11 cellular contexts compared by ENCODE assay signal in the genomic region with DNA sequence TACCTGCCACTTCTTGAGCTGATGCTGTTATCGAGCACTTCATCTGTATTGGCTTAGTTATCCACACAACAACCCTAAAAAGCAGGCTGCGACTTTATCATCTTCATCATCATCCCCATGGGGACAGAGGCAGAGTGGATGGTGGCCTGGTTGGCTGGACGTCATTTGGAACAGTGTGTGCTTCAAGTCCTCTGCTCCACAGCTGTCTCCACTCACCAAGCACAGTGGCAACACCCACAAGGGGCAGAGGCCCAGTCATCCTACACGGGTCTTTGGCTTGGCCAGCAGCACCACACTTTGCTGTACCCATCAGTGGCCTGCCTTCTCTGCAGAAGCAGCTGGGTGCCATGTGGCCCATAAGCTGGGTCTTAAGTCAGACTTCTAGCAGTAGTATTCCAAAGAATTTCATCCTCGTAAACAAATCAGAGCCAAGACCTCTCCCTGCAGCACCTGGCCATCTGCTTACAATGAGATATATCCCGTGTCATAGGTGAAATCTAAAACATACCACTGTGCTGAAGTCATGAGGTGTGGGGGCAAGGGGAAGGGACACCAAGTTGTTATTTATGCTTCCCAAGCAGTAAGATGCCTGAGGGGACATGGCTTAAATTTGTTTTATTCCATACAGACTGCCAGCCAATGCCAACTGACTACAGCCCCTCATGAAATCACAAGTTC. TPM values are rescaled to one million over a fixed set of nuclear protein-coding genes. Genes with fewer than 3 reads are reported as not detected.
DNase-seq lines count a peak whose midpoint lies in the region; ATAC-seq and TF ChIP-seq lines count a peak whose summit lies in the region.
"Had no signal": no experiment of that assay in that cellular context is flagged by ENCODE, and none has a peak within 500 bp of the region (broad histone marks: within the 10 kb centered on the region; RNA-seq: fewer than 3 reads in every experiment).

No MANE protein-coding gene starts in this region.

- no peak overlapping the region for H3K4me3 Mint-ChIP-seq in Caco-2 (ENCODE audit: unreplicated experiment)

- CTCF ChIA-PET in Caco-2 (lab: Charles Lee), result interaction anchor here (1.9 kb wide), 1 partner anchor 17 kb away, joined by 7 read pairs; no protein-coding TSS in a partner anchor

- peaks cover 57% of the 10 kb centered on the region for H3K4me1 ChIP-seq in Caco-2
- H3K4me1 ChIP-seq in gastrocnemius medialis, result peaks cover 96 to 99% of the 10 kb centered on the region in 2 donors

- H3K4me3 ChIP-seq in Caco-2 (ENCODE audit: low read depth, low read length), result no peak overlapping the region
- no peak overlapping the region for H3K4me3 ChIP-seq in gastrocnemius medialis

- ATAC-seq in left cardiac atrium, result peak; percentile 62 to 76
- peak; percentile 58 to 59 for ATAC-seq in gastrocnemius medialis
- ATAC-seq in HG03095 (IDR thresholded peaks at IDR 0.05; ENCODE audit: unreplicated experiment), result no peak
- ATAC-seq in GM18870 (IDR thresholded peaks at IDR 0.05; ENCODE audit: unreplicated experiment), result no peak
- no peak for ATAC-seq in GM19324 (IDR thresholded peaks at IDR 0.05; ENCODE audit: low FRiP score, unreplicated experiment)
- ATAC-seq: HCT116 had no signal

- H3K27ac ChIP-seq in VCaP (peak overlapping the region; percentile 65), gastrocnemius medialis (peak overlapping the region; percentile 88 to 93 (median 90))

- H3K27me3 Mint-ChIP-seq in Caco-2 (ENCODE audit: insufficient read depth, unreplicated experiment), result no peaks in the 10 kb centered on the region

- POLR2A ChIA-PET in Caco-2 (lab: Charles Lee), result interaction anchor here (0.5 to 2.0 kb wide), 3 partner anchors 12 to 73 kb away, joined by 3 to 10 read pairs (median 4); no protein-coding TSS in a partner anchor

- H3K36me3 ChIP-seq in Caco-2 (ENCODE audit: control insufficient read depth, insufficient read depth, low read length) (no peaks in the 10 kb centered on the region; the same call in 1 of the 2 replicates), gastrocnemius medialis (no peaks in the 10 kb centered on the region)

- TF ChIP-seq POLR2A in gastrocnemius medialis (IDR thresholded peaks at IDR 0.05), result peak in 1 of 2 donors; percentile 35

- H3K9me3 ChIP-seq in Caco-2 (no peaks in the 10 kb centered on the region), gastrocnemius medialis (no peaks in the 10 kb centered on the region)

- H3K27ac Mint-ChIP-seq in Caco-2 (ENCODE audit: unreplicated experiment), result peak overlapping the region; percentile 89

- peaks cover 74% of the 10 kb centered on the region for H3K36me3 Mint-ChIP-seq in Caco-2 (ENCODE audit: insufficient read depth, unreplicated experiment)

- peaks cover 48% of the 10 kb centered on the region for H3K4me1 Mint-ChIP-seq in Caco-2 (ENCODE audit: low read depth, unreplicated experiment)

- in situ Hi-C loops in gastrocnemius medialis (cut with MboI; ENCODE audit: low sequenced_read_pairs in 4 of 4), result loop anchor here in 1 of 4 donors (5.0 kb wide), 1 partner anchor 37 kb away; no protein-coding TSS in a partner anchor

- BruUV-seq in Caco-2 (replicated peaks; lab: Mats Ljungman, UMichigan), result no TSS peak

- no peak for DNase-seq in Caco-2
- DNase-seq in left cardiac atrium, result peak; percentile 70
- peak; percentile 94 to 95 for DNase-seq in gastrocnemius medialis
- no peak for DNase-seq in NCI-H1930 (lab: John Stamatoyannopoulos, UW)
- DNase-seq: effector CD8-positive, alpha-beta T cell had no signal

- no peak for TF ChIP-seq CTCF in Caco-2 (IDR thresholded peaks at IDR 0.05; ENCODE audit: insufficient read depth in 1 of 2, low read depth in 1 of 2, low read length in 1 of 2, severe bottlenecking in 1 of 2, unreplicated experiment in 1 of 2)
- TF ChIP-seq CTCF in VCaP (conservative IDR thresholded peaks at IDR 0.05), result no peak
- TF ChIP-seq CTCF in gastrocnemius medialis (IDR thresholded peaks at IDR 0.05 in 4 of 5, conservative IDR thresholded peaks at IDR 0.05 in 1 of 5), result no peak

- intact Hi-C loops in Caco-2 (cut with micrococcal nuclease; ENCODE audit: unreplicated experiment) (loop anchor here (1.0 to 5.0 kb wide), 2 partner anchors 17 to 52 kb away; a partner anchor contains a TSS), left cardiac atrium (cut with DNase I) (loop anchor here in 1 of 2 donors (5.0 kb wide), 2 partner anchors 47 to 87 kb away; no protein-coding TSS in a partner anchor), gastrocnemius medialis (cut with DNase I; ENCODE audit: low total_unique reads) (loop anchor here (2.0 kb wide), 3 partner anchors 29 to 139 kb away; a partner anchor contains a TSS)

- no peaks in the 10 kb centered on the region for H3K27me3 ChIP-seq in Caco-2 (replicated peaks; ENCODE audit: control insufficient read depth, insufficient read depth, low read length)
- no peaks in the 10 kb centered on the region for H3K27me3 ChIP-seq in gastrocnemius medialis

- no peaks in the 10 kb centered on the region for H3K9me3 Mint-ChIP-seq in Caco-2 (ENCODE audit: unreplicated experiment)

RNA-seq across cellular contexts. Expression of a gene that starts 47.9 kb away (rescaled TPM):
- total RNA-seq in Caco-2 (2022) (0.97 and 1.2 TPM in 2 replicates), left cardiac atrium (under 1 TPM in 1 of 2 donors, not detected in 1; 0.21 TPM), gastrocnemius medialis (not detected)
- total RNA-seq: pulmonary artery endothelial cell had no signal

RNA-seq across cellular contexts. Expression of a gene that starts 52.2 kb away (rescaled TPM):
- total RNA-seq in Caco-2 (2022), result 154 and 170 TPM in 2 replicates
- total RNA-seq in left cardiac atrium, result 10 to 100 TPM; 43.9 to 63.3 TPM
- 10 to 100 TPM; 64.8 to 83.2 (median 73.9) TPM for total RNA-seq in gastrocnemius medialis

Comparison
In these comparisons a context has a peak if more than half of its experiments do, and no peak if none do; other contexts are left out.
1. DNase-seq: peak in left cardiac atrium (single experiment) and gastrocnemius medialis (2 of 2); none in Caco-2 (0 of 2) and NCI-H1930 (0 of 2).
2. ATAC-seq: peak in left cardiac atrium (2 of 2) and gastrocnemius medialis (2 of 2); none in HG03095 (single experiment), GM18870 (single experiment) and GM19324 (single experiment).